8 cellular contexts compared by ENCODE assay signal in the genomic region with DNA sequence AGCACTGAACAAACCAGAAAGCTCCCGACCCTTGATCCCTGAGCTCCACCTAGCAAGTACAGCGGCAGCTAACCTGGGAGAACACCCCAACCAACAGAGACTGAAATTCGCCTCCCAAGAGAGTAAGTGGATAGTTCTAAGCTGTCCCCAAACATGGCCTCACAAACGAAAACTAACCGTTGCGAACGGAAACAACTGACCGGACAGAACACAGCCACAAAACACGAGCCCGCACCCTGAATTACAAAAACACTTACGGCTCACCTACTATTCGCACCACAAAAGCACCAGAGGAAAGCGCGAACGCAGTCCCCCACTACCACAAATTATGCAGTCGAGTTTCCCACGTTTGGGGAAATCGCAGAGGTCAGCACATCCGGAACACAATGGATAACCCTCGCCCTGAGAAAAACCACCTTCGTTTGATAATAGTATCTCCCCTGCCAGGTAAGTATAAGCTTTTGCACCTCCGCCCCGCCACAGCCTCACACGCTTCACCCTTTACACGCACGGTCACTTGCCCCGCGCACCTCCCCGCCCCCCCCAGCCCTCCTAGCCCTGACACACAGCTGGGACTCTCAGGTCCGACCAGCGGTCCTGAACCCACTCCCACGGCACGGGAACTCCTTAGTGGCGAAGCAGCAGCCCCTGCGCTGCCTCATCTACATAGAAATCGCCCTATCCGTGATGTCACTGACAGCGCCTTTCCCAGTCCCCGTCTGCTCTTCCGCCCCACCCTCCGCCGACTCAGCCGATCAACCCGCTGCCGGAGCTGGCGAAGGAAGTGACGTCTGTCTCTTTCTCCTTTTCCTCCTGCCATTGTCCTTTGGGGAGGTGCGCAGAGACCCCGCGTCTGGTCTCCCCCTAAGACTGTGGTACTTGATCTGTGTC. TPM values are rescaled to one million over a fixed set of nuclear protein-coding genes. Genes with fewer than 3 reads are reported as not detected.
DNase-seq lines count a peak whose midpoint lies in the region; ATAC-seq and TF ChIP-seq lines count a peak whose summit lies in the region.
"Not testable (repeated sequence)": the region's sequence is repeated elsewhere in the genome, so short reads cannot be mapped to it uniquely, and the experiment has no call there.

No MANE protein-coding gene starts in this region.

- not testable (repeated sequence) for H3K9me2 ChIP-seq in GM23338 (ENCODE audit: insufficient read depth)

- not testable (repeated sequence) for H3K27ac ChIP-seq in GM23338 (ENCODE audit: low read depth)
- peak overlapping the region; percentile 66 to 89 for H3K27ac ChIP-seq in esophagus (ENCODE audit: low read depth in 2 of 2, low read length in 1 of 2)

- not testable (repeated sequence) for H3K4me1 Mint-ChIP-seq in GM23338
- H3K4me1 Mint-ChIP-seq in activated T-cell treated with anti-CD3 and anti-CD28 coated beads, Interleukin-2, amount 50 U/mL, for 72 hours (ENCODE audit: low read depth) = peaks cover 22% of the 10 kb centered on the region
- peaks cover 7 to 33% (median 14%) of the 10 kb centered on the region in 4 donors for H3K4me1 Mint-ChIP-seq in naive thymus-derived CD8-positive, alpha-beta T cell

- POLR2A ChIA-PET in naive thymus-derived CD8-positive, alpha-beta T cell (lab: Charles Lee) = interaction anchor here (0.6 to 1.0 kb wide), 3 partner anchors 48 to 652 kb away, joined by 3 to 10 read pairs (median 6); no protein-coding TSS in a partner anchor

- DNase-seq in DMS53 treated with DMSO at 0.1 percent for 48 hours (lab: John Stamatoyannopoulos, UW; ENCODE audit: unreplicated experiment) (peak; percentile 56), GM23338 (ENCODE audit: low spot score) (peak; percentile 78), MG63 (peak; percentile 86)
- peak; percentile 89 to 90 for DNase-seq in activated T-cell treated with anti-CD3 and anti-CD28 coated beads, Interleukin-2, amount 50 U/mL, for 72 hours
- peak; percentile 56 to 95 (median 86) for DNase-seq in naive thymus-derived CD8-positive, alpha-beta T cell
- DNase-seq in stimulated activated CD8-positive, alpha-beta memory T cell treated with anti-CD3 and anti-CD28 coated beads, Interleukin-4, amount 100 ng/mL, for 48 hours = peak; percentile 79

- not testable (repeated sequence) for H3K27me3 ChIP-seq in GM23338 (ENCODE audit: insufficient read depth); MG63; esophagus (ENCODE audit: control insufficient read depth in 1 of 2, insufficient read depth in 2 of 2, low read length in 2 of 2)

- 0 out of 2 replicates have a peak overlapping the region, but pooled peaks have one; percentile 20 for H3K4me2 ChIP-seq in GM23338

- not testable (repeated sequence) for H2AFZ ChIP-seq in GM23338

- not testable (repeated sequence) for TF ChIP-seq CTCF in GM23338 (conservative IDR thresholded peaks at IDR 0.05; ENCODE audit: low read depth in 2 of 2)

- H3F3A ChIP-seq in GM23338 (replicated peaks; ENCODE audit: low read depth) = not testable (repeated sequence)

- peak; percentile 94 for TF ChIP-seq POLR2A in Raji (IDR thresholded peaks at IDR 0.05; ENCODE audit: insufficient read depth, low read depth, low read length)

- not testable (repeated sequence) for H3K36me3 ChIP-seq in GM23338 (ENCODE audit: insufficient read depth); MG63; esophagus (ENCODE audit: control insufficient read depth in 2 of 2, insufficient read depth in 2 of 2, low read length in 1 of 2)

- peak overlapping the region; percentile 39 for H3K4me3 ChIP-seq in GM23338
- peak overlapping the region; percentile 40 for H3K4me3 ChIP-seq in MG63
- H3K4me3 ChIP-seq in esophagus (ENCODE audit: low read depth in 1 of 2, low read length in 2 of 2) = peak overlapping the region; percentile 39 to 42

- H3K9me3 ChIP-seq in MG63; esophagus (ENCODE audit: control insufficient read depth in 2 of 2, insufficient read depth in 1 of 2, low read depth in 1 of 2, low read length in 1 of 2): not testable (repeated sequence)

- H3K36me3 Mint-ChIP-seq in GM23338 (ENCODE audit: low read depth); activated T-cell treated with anti-CD3 and anti-CD28 coated beads, Interleukin-2, amount 50 U/mL, for 72 hours (ENCODE audit: insufficient read depth in 2 of 2); naive thymus-derived CD8-positive, alpha-beta T cell: not testable (repeated sequence)

- not testable (repeated sequence) for H3K4me1 ChIP-seq in GM23338 (ENCODE audit: insufficient read depth); esophagus (ENCODE audit: control insufficient read depth in 2 of 2, insufficient read depth in 2 of 2, low read length in 1 of 2)

- H3K27ac Mint-ChIP-seq in GM23338 = peak overlapping the region; percentile 100
- H3K27ac Mint-ChIP-seq in activated T-cell treated with anti-CD3 and anti-CD28 coated beads, Interleukin-2, amount 50 U/mL, for 72 hours = peak overlapping the region; percentile 94
- peak overlapping the region; percentile 94 to 100 (median 98) for H3K27ac Mint-ChIP-seq in naive thymus-derived CD8-positive, alpha-beta T cell

- peak; percentile 91 for ATAC-seq in GM23338
- ATAC-seq in activated T-cell treated with anti-CD3 and anti-CD28 coated beads, Interleukin-2, amount 50 U/mL, for 72 hours (replicated peaks in 1 of 2) = peak; percentile 77 to 82
- ATAC-seq in naive thymus-derived CD8-positive, alpha-beta T cell = peak; percentile 71 to 76

- H3K27me3 Mint-ChIP-seq in GM23338 (ENCODE audit: insufficient read depth, low read depth, poor library complexity); activated T-cell treated with anti-CD3 and anti-CD28 coated beads, Interleukin-2, amount 50 U/mL, for 72 hours (ENCODE audit: low read depth); naive thymus-derived CD8-positive, alpha-beta T cell: not testable (repeated sequence)

- H3K79me2 ChIP-seq in GM23338 (replicated peaks; ENCODE audit: insufficient read depth) = not testable (repeated sequence)

- WGBS in esophagus, 2 donors = 1% methylated on average over 32 to 50 of the region's 50 CpGs

- peak overlapping the region; percentile 64 for H3K4me3 Mint-ChIP-seq in GM23338
- H3K4me3 Mint-ChIP-seq in activated T-cell treated with anti-CD3 and anti-CD28 coated beads, Interleukin-2, amount 50 U/mL, for 72 hours = peak overlapping the region; percentile 79 to 85
- H3K4me3 Mint-ChIP-seq in naive thymus-derived CD8-positive, alpha-beta T cell = peak overlapping the region; percentile 75 to 98 (median 90)

- not testable (repeated sequence) for H3K9me3 Mint-ChIP-seq in GM23338; activated T-cell treated with anti-CD3 and anti-CD28 coated beads, Interleukin-2, amount 50 U/mL, for 72 hours; naive thymus-derived CD8-positive, alpha-beta T cell

- H4K20me1 ChIP-seq in GM23338 (replicated peaks; ENCODE audit: insufficient read depth) = not testable (repeated sequence)

TF ChIP-seq in GM23338, 12 proteins besides CTCF, POLR2A, EP300 and RAD21:
- peak; percentile 57 for TF ChIP-seq CREB1 (CRISPR knock-in tag; IDR thresholded peaks at IDR 0.05; ENCODE audit: low read depth)
- TF ChIP-seq, protein P1, sequence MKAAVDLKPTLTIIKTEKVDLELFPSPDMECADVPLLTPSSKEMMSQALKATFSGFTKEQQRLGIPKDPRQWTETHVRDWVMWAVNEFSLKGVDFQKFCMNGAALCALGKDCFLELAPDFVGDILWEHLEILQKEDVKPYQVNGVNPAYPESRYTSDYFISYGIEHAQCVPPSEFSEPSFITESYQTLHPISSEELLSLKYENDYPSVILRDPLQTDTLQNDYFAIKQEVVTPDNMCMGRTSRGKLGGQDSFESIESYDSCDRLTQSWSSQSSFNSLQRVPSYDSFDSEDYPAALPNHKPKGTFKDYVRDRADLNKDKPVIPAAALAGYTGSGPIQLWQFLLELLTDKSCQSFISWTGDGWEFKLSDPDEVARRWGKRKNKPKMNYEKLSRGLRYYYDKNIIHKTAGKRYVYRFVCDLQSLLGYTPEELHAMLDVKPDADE (IDR thresholded peaks at IDR 0.05) = peak; percentile 61
- TF ChIP-seq POLR2AphosphoS5 (IDR thresholded peaks at IDR 0.05; ENCODE audit: low read depth) = peak; percentile 93

RNA-seq across cellular contexts. Expression of a gene that starts 38.8 kb away (rescaled TPM):
- not detected in 2 replicates for total RNA-seq in GM23338 (2014; rRNA removed; shearing (Covaris generic))
- polyA plus RNA-seq in GM23338 (2016; fragmentation: Nextera tagmentation; extraction: Ambion mirVana) (not detected in 2 replicates), esophagus (not detected)
- total RNA-seq in MG63 (2014; rRNA removed; shearing (Covaris generic); ENCODE audit: low replicate concordance) = not detected in 2 replicates
- total RNA-seq in activated T-cell treated with anti-CD3 and anti-CD28 coated beads, Interleukin-2, amount 50 U/mL, for 72 hours = not detected
- not detected for total RNA-seq in naive thymus-derived CD8-positive, alpha-beta T cell
- under 1 TPM in 1 of 3 donors, not detected in 2; 0.59 TPM for polyA plus RNA-seq in naive thymus-derived CD8-positive, alpha-beta T cell
